ENCODE assay signal across 32 cellular contexts in the genomic region with DNA sequence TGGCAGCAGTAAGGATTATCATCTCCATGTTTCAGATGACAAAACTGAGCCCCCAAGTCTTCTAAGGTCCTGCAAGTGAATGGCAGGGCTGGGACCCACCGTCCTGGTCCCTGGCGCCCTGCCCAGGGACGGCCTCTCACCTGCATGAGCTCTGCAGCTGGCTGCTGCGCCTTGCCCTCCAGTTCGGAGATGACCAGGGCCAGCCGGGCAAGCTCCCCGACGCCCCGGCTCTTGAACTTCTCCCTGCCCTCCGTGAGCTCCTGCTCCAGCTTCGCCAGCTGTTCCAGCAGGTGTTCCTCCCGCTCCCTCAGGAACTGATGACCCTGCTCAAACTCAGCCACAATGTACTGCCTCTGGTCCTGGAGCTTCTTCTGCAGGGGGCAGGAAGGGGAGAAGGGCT. TPM values are rescaled to one million over a fixed set of nuclear protein-coding genes. Genes with fewer than 3 reads are reported as not detected.
"Had no signal": no experiment of that assay in that cellular context is flagged by ENCODE, and none has a peak within 500 bp of the region (broad histone marks: within the 10 kb centered on the region; RNA-seq: fewer than 3 reads in every experiment).

No MANE protein-coding gene starts in this region.

- H3K4me3 ChIP-seq: adrenal gland, body of pancreas, gastrocnemius medialis, heart right ventricle had no signal

- H3K9me3 Mint-ChIP-seq: activated CD8-positive, alpha-beta T cell treated with anti-CD3 and anti-CD28 coated beads for 36 hours; activated naive CD4-positive, alpha-beta T cell treated with anti-CD3 and anti-CD28 coated beads for 36 hours; activated naive CD4-positive, alpha-beta T cell treated with anti-CD3 and anti-CD28 coated beads, Interleukin-2, amount 50 U/mL, for 24 hours; activated naive CD8-positive, alpha-beta T cell treated with anti-CD3 and anti-CD28 coated beads for 36 hours; activated naive CD8-positive, alpha-beta T cell treated with anti-CD3 and anti-CD28 coated beads, Interleukin-2, amount 50 U/mL, for 24 hours; activated T-cell treated with anti-CD3 and anti-CD28 coated beads, Interleukin-2, amount 50 U/mL, for 4 hours; activated T-helper 2 cell treated with anti-CD3 and anti-CD28 coated beads, Interferon-gamma antibody, Interleukin-2, Interleukin-4, amounts not matched to agents 10 μg/mL and 5 μg/mL and 100 μg/mL, durations not matched to agents 14 hours and 24 hours and 36 hours; endodermal cell; WTC11 had no signal

- H3K27me3 Mint-ChIP-seq: activated CD8-positive, alpha-beta T cell treated with anti-CD3 and anti-CD28 coated beads for 36 hours; activated naive CD4-positive, alpha-beta T cell treated with anti-CD3 and anti-CD28 coated beads, Interleukin-2, amount 50 U/mL, for 24 hours; activated naive CD8-positive, alpha-beta T cell treated with anti-CD3 and anti-CD28 coated beads for 36 hours; activated naive CD8-positive, alpha-beta T cell treated with anti-CD3 and anti-CD28 coated beads, Interleukin-2, amount 50 U/mL, for 24 hours had no signal

- H3K4me3 Mint-ChIP-seq: activated CD8-positive, alpha-beta T cell treated with anti-CD3 and anti-CD28 coated beads for 36 hours; activated naive CD4-positive, alpha-beta T cell treated with anti-CD3 and anti-CD28 coated beads for 36 hours; activated naive CD4-positive, alpha-beta T cell treated with anti-CD3 and anti-CD28 coated beads, Interleukin-2, amount 50 U/mL, for 24 hours; activated naive CD8-positive, alpha-beta T cell treated with anti-CD3 and anti-CD28 coated beads for 36 hours; activated naive CD8-positive, alpha-beta T cell treated with anti-CD3 and anti-CD28 coated beads, Interleukin-2, amount 50 U/mL, for 24 hours; activated T-cell treated with anti-CD3 and anti-CD28 coated beads, Interleukin-2, amount 50 U/mL, for 4 hours; endodermal cell; WTC11 had no signal

- H3K9me3 ChIP-seq: adrenal gland, body of pancreas, gastrocnemius medialis, heart right ventricle had no signal

- H3K27ac Mint-ChIP-seq: activated naive CD4-positive, alpha-beta T cell treated with anti-CD3 and anti-CD28 coated beads for 36 hours; activated naive CD4-positive, alpha-beta T cell treated with anti-CD3 and anti-CD28 coated beads, Interleukin-2, amount 50 U/mL, for 24 hours; activated naive CD8-positive, alpha-beta T cell treated with anti-CD3 and anti-CD28 coated beads for 36 hours; endodermal cell; WTC11 had no signal

- H3K4me1 ChIP-seq: body of pancreas, foreskin keratinocyte, gastrocnemius medialis had no signal

- ATAC-seq: activated CD8-positive, alpha-beta T cell treated with anti-CD3 and anti-CD28 coated beads for 36 hours; activated naive CD8-positive, alpha-beta T cell treated with anti-CD3 and anti-CD28 coated beads, Interleukin-2, amount 50 U/mL, for 24 hours; activated T-cell treated with anti-CD3 and anti-CD28 coated beads, Interleukin-2, amount 50 U/mL, for 4 hours; body of pancreas; esophagus mucosa; foreskin keratinocyte; gastrocnemius medialis; WTC11 had no signal

- H3K27me3 ChIP-seq: adrenal gland, body of pancreas, foreskin keratinocyte, gastrocnemius medialis, heart right ventricle had no signal

- H3K27ac ChIP-seq: adrenal gland, body of pancreas, foreskin keratinocyte, gastrocnemius medialis, heart right ventricle, VCaP had no signal

- DNase-seq: activated CD4-positive, alpha-beta T cell treated with anti-CD3 and anti-CD28 coated beads for 1 hour; activated CD4-positive, alpha-beta T cell treated with anti-CD3 and anti-CD28 coated beads for 4 hours; activated CD4-positive, alpha-beta T cell treated with anti-CD3 and anti-CD28 coated beads, Interleukin-2, amount 50 U/mL, for 1 hour; activated CD4-positive, alpha-beta T cell treated with anti-CD3 and anti-CD28 coated beads, Interleukin-2, amount 50 U/mL, for 48 hours; activated CD8-positive, alpha-beta memory T cell treated with anti-CD3 and anti-CD28 coated beads for 24 hours; activated CD8-positive, alpha-beta T cell treated with anti-CD3 and anti-CD28 coated beads for 36 hours; activated effector memory CD4-positive, alpha-beta T cell treated with anti-CD3 and anti-CD28 coated beads, Interleukin-2, amount 50 U/mL, for 16 hours; activated naive CD4-positive, alpha-beta T cell treated with anti-CD3 and anti-CD28 coated beads for 36 hours; activated naive CD8-positive, alpha-beta T cell treated with anti-CD3 and anti-CD28 coated beads for 36 hours; activated naive CD8-positive, alpha-beta T cell treated with anti-CD3 and anti-CD28 coated beads, Interleukin-2, amount 50 U/mL, for 24 hours; activated T-cell treated with anti-CD3 and anti-CD28 coated beads, Interleukin-2, amount 50 U/mL, for 4 hours; adrenal gland; amygdala; aorta; body of pancreas; caudate nucleus; cortex of kidney; dermis blood vessel endothelial cell; effector CD8-positive, alpha-beta T cell; foreskin keratinocyte; gastrocnemius medialis; heart right ventricle; T-helper 1 cell; T-helper 2 cell had no signal

RNA-seq across cellular contexts. Expression of a gene that starts 33.0 kb away (rescaled TPM):
- total RNA-seq: activated CD8-positive, alpha-beta T cell treated with anti-CD3 and anti-CD28 coated beads for 36 hours; adrenal gland; aorta; chondrocyte; dermis blood vessel endothelial cell; endodermal cell; epithelial cell of proximal tubule; esophagus mucosa; foreskin keratinocyte; heart right ventricle had no signal
- polyA plus RNA-seq: adrenal gland, foreskin keratinocyte, heart right ventricle had no signal

RNA-seq across cellular contexts. Expression of a gene that starts 35.4 kb away (rescaled TPM):
- total RNA-seq: activated CD8-positive, alpha-beta T cell treated with anti-CD3 and anti-CD28 coated beads for 36 hours; activated naive CD8-positive, alpha-beta T cell treated with anti-CD3 and anti-CD28 coated beads for 36 hours; activated T-cell treated with anti-CD3 and anti-CD28 coated beads, Interleukin-2, amount 50 U/mL, for 4 hours; activated T-helper 2 cell treated with anti-CD3 and anti-CD28 coated beads, Interferon-gamma antibody, Interleukin-2, Interleukin-4, amounts not matched to agents 10 μg/mL and 5 μg/mL and 100 μg/mL, durations not matched to agents 14 hours and 24 hours and 36 hours; adrenal gland; body of pancreas; chondrocyte; dermis blood vessel endothelial cell; endodermal cell; epithelial cell of proximal tubule; esophagus mucosa; foreskin keratinocyte; gastrocnemius medialis; heart right ventricle had no signal
- polyA plus RNA-seq: adrenal gland, foreskin keratinocyte, heart right ventricle had no signal
